In the genomic region with DNA sequence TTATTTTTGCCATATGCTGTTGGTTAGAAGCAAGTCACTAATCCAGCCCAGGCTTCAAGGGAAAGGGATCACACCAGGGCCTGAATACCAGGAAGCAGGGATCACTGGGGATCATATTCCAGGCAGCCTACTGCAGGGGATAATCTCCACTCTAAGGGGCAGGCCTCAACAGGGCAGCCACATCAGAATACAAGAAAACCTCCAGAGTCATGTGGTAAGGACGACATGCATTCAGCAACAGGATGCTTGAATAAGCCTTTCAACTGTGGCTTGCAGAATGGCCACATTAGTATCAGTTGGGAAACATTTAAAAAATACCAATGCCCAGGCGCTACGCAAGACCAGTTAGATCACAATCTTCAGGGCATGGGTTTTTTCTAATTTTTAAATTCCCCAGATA, we compare ENCODE assay signal across 13 cellular contexts.
DNase-seq lines count a peak whose midpoint lies in the region; ATAC-seq and TF ChIP-seq lines count a peak whose summit lies in the region.
"Had no signal": no experiment of that assay in that cellular context is flagged by ENCODE, and none has a peak within 500 bp of the region (broad histone marks: within the 10 kb centered on the region; RNA-seq: fewer than 3 reads in every experiment).

No MANE protein-coding gene starts in this region.

- peaks cover 13% of the 10 kb centered on the region for H3K4me1 Mint-ChIP-seq in stimulated activated naive CD8-positive, alpha-beta T cell treated with anti-CD3 and anti-CD28 coated beads, Interleukin-15, amount 100 ng/mL, for 72 hours

- H3K27me3 ChIP-seq in WERI-Rb-1 (ENCODE audit: insufficient read depth, low read depth, severe bottlenecking): no peaks in the 10 kb centered on the region
- H3K27me3 ChIP-seq in lower lobe of right lung (ENCODE audit: low read depth): no peaks in the 10 kb centered on the region
- H3K27me3 ChIP-seq in vagina: no peaks in the 10 kb centered on the region
- H3K27me3 ChIP-seq in H7 (ENCODE audit: control insufficient read depth, insufficient read depth, low read length): no peaks in the 10 kb centered on the region

- H3K36me3 ChIP-seq in WERI-Rb-1 (no peaks in the 10 kb centered on the region), lower lobe of right lung (no peaks in the 10 kb centered on the region), vagina (no peaks in the 10 kb centered on the region), H7 (replicated peaks; ENCODE audit: control insufficient read depth, insufficient read depth, low read length) (no peaks in the 10 kb centered on the region)

- H3K27me3 Mint-ChIP-seq in stimulated activated naive CD8-positive, alpha-beta T cell treated with anti-CD3 and anti-CD28 coated beads, Interleukin-15, amount 100 ng/mL, for 72 hours: peaks cover 44% of the 10 kb centered on the region

- H3K9me3 ChIP-seq in WERI-Rb-1 (ENCODE audit: severe bottlenecking) (no peaks in the 10 kb centered on the region), lower lobe of right lung (no peaks in the 10 kb centered on the region), vagina (no peaks in the 10 kb centered on the region)

- H3K9me3 Mint-ChIP-seq in stimulated activated naive CD8-positive, alpha-beta T cell treated with anti-CD3 and anti-CD28 coated beads, Interleukin-15, amount 100 ng/mL, for 72 hours: no peaks in the 10 kb centered on the region

- no peak overlapping the region for H3K4me3 Mint-ChIP-seq in stimulated activated naive CD8-positive, alpha-beta T cell treated with anti-CD3 and anti-CD28 coated beads, Interleukin-15, amount 100 ng/mL, for 72 hours

- H3K27ac ChIP-seq in WERI-Rb-1 (peak overlapping the region; percentile 89), lower lobe of right lung (peak overlapping the region; percentile 85), vagina (peak overlapping the region; percentile 81)

- H3K4me3 ChIP-seq in WERI-Rb-1 (ENCODE audit: low read depth, low read length) (no peak overlapping the region), lower lobe of right lung (no peak overlapping the region), vagina (no peak overlapping the region), H7 (ENCODE audit: insufficient read depth, low read depth, low read length) (no peak overlapping the region)

- ATAC-seq in stimulated activated naive CD8-positive, alpha-beta T cell treated with anti-CD3 and anti-CD28 coated beads, Interleukin-15, amount 100 ng/mL, for 72 hours: peak; percentile 35
- no peak for ATAC-seq in stimulated activated naive CD8-positive, alpha-beta T cell treated with anti-CD3 and anti-CD28 coated beads, Interleukin-15, Interleukin-2, amounts not matched to agents 100 U/mL and 50 U/mL, for 24 hours
- no peak for ATAC-seq in lower lobe of right lung

- peak overlapping the region in 1 of 2 donors; percentile 10 for H3K27ac Mint-ChIP-seq in stimulated activated naive CD8-positive, alpha-beta T cell treated with anti-CD3 and anti-CD28 coated beads, Interleukin-15, amount 100 ng/mL, for 72 hours

- no peak for TF ChIP-seq CTCF in WERI-Rb-1 (IDR thresholded peaks at IDR 0.05; ENCODE audit: low read depth, low read length)
- no peak for TF ChIP-seq CTCF in lower lobe of right lung (IDR thresholded peaks at IDR 0.05)
- no peak for TF ChIP-seq CTCF in vagina (IDR thresholded peaks at IDR 0.05)

- peaks cover 54% of the 10 kb centered on the region for H3K4me1 ChIP-seq in lower lobe of right lung
- peaks cover 57% of the 10 kb centered on the region for H3K4me1 ChIP-seq in vagina

- intact Hi-C loops in lower lobe of right lung (cut with DNase I) (no loop called here), vagina (cut with DNase I) (no loop called here)

- DNase-seq in stimulated activated naive CD8-positive, alpha-beta T cell treated with anti-CD3 and anti-CD28 coated beads, Interleukin-15, amount 100 ng/mL, for 72 hours: no peak
- no peak for DNase-seq in stimulated activated naive CD8-positive, alpha-beta T cell treated with anti-CD3 and anti-CD28 coated beads, Interleukin-15, Interleukin-2, amounts not matched to agents 100 U/mL and 50 U/mL, for 24 hours
- DNase-seq in WERI-Rb-1: peak; percentile 97
- DNase-seq in lower lobe of right lung: no peak
- DNase-seq in vagina (ENCODE audit: extremely low spot score in 2 of 2): no peak
- no peak for DNase-seq in NCI-H446 treated with DMSO at 0.1 percent for 48 hours (lab: John Stamatoyannopoulos, UW)
- no peak for DNase-seq in AG08395 (ENCODE audit: low spot score)
- DNase-seq in H7: no peak
- DNase-seq: activated CD4-positive, CD25-positive, alpha-beta regulatory T cell; activated T-cell treated with anti-CD3 and anti-CD28 coated beads for 4 hours; NCI-H1092 treated with DMSO at 0.1 percent for 48 hours; stimulated activated CD4-positive, alpha-beta T cell treated with anti-CD3 and anti-CD28 coated beads, Interleukin-4, amount 100 ng/mL, for 24 hours; stimulated activated naive CD4-positive, alpha-beta T cell treated with Interleukin-2 at 50 U/mL for 16 hours had no signal

- TF ChIP-seq POLR2A in vagina (IDR thresholded peaks at IDR 0.05): no peak
